ENCODE assay signal across 8 cellular contexts in the genomic region with DNA sequence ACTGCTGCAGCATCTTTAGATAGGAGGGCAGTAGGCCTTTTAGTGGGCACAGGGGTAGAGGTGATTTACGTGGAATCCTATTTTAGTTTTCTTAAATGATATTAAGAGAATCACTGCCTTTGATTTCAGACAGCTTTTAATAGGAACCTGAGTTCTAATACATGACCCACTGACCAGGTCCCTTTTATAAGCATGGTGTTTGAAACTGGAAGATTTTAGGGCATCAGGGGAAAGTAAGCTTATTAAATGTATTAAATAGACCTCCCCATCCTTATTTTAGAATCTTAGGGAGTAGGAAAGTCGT. TPM values are rescaled to one million over a fixed set of nuclear protein-coding genes. Genes with fewer than 3 reads are reported as not detected.
A peak's percentile ranks its signal among the peaks of the same experiment; 100 is the strongest.
DNase-seq lines count a peak whose midpoint lies in the region; ATAC-seq and TF ChIP-seq lines count a peak whose summit lies in the region.

No MANE protein-coding gene starts in this region.

- H3K27ac Mint-ChIP-seq in activated naive CD4-positive, alpha-beta T cell treated with anti-CD3 and anti-CD28 coated beads, Interleukin-2, amount 50 U/mL, for 24 hours, result peak overlapping the region; percentile 94

- H3K9me3 ChIP-seq in breast epithelium (no peaks in the 10 kb centered on the region), mesodermal cell (ENCODE audit: control insufficient read depth, low read length) (no peaks in the 10 kb centered on the region), upper lobe of right lung (no peaks in the 10 kb centered on the region)

- H3K36me3 Mint-ChIP-seq in activated naive CD4-positive, alpha-beta T cell treated with anti-CD3 and anti-CD28 coated beads, Interleukin-2, amount 50 U/mL, for 24 hours, result peaks cover 8% of the 10 kb centered on the region

- H3K4me3 Mint-ChIP-seq in activated naive CD4-positive, alpha-beta T cell treated with anti-CD3 and anti-CD28 coated beads, Interleukin-2, amount 50 U/mL, for 24 hours, result peak overlapping the region; percentile 98

- ATAC-seq in upper lobe of right lung (no peak), GM18867 (IDR thresholded peaks at IDR 0.05; ENCODE audit: unreplicated experiment) (no peak), GM18502 (IDR thresholded peaks at IDR 0.05; ENCODE audit: poor library complexity, unreplicated experiment) (no peak)

- intact Hi-C loops in breast epithelium (cut with DNase I; ENCODE audit: low total_unique reads), result no loop called here
- intact Hi-C loops in upper lobe of right lung (cut with DNase I), result no loop called here

- H3K9me3 Mint-ChIP-seq in activated naive CD4-positive, alpha-beta T cell treated with anti-CD3 and anti-CD28 coated beads, Interleukin-2, amount 50 U/mL, for 24 hours, result no peaks in the 10 kb centered on the region

- DNase-seq in activated naive CD4-positive, alpha-beta T cell (lab: John Stamatoyannopoulos, UW), result no peak
- DNase-seq in breast epithelium (ENCODE audit: low spot score in 2 of 2) (no peak), upper lobe of right lung (no peak), NCI-H446 (lab: John Stamatoyannopoulos, UW) (no peak)

- TF ChIP-seq CTCF in breast epithelium (IDR thresholded peaks at IDR 0.05) (no peak), upper lobe of right lung (IDR thresholded peaks at IDR 0.05) (no peak)

- H3K27me3 Mint-ChIP-seq in activated naive CD4-positive, alpha-beta T cell treated with anti-CD3 and anti-CD28 coated beads, Interleukin-2, amount 50 U/mL, for 24 hours, result no peaks in the 10 kb centered on the region

- no peak for TF ChIP-seq POLR2A in breast epithelium (IDR thresholded peaks at IDR 0.05)

- H3K4me1 Mint-ChIP-seq in activated naive CD4-positive, alpha-beta T cell treated with anti-CD3 and anti-CD28 coated beads, Interleukin-2, amount 50 U/mL, for 24 hours, result peaks cover 42% of the 10 kb centered on the region

- no peaks in the 10 kb centered on the region for H3K27me3 ChIP-seq in breast epithelium
- H3K27me3 ChIP-seq in upper lobe of right lung, result no peaks in the 10 kb centered on the region

- H3K36me3 ChIP-seq in breast epithelium, result no peaks in the 10 kb centered on the region
- peaks cover 36% of the 10 kb centered on the region for H3K36me3 ChIP-seq in mesodermal cell (ENCODE audit: control insufficient read depth, insufficient read depth, low read length)
- peaks cover 37% of the 10 kb centered on the region for H3K36me3 ChIP-seq in upper lobe of right lung

- peak overlapping the region; percentile 95 to 100 for H3K27ac ChIP-seq in breast epithelium
- H3K27ac ChIP-seq in mesodermal cell (ENCODE audit: low read depth, low read length, severe bottlenecking), result no peak overlapping the region
- peak overlapping the region; percentile 94 for H3K27ac ChIP-seq in upper lobe of right lung

- no CpG with 5 or more reads among the region's 2 CpGs for WGBS in mesodermal cell (ENCODE audit: insufficient coverage in 2 of 2), 2 experiments

- H3K4me1 ChIP-seq in breast epithelium (peaks cover 0 to 9% of the 10 kb centered on the region in 2 donors), mesodermal cell (ENCODE audit: control insufficient read depth, insufficient read depth, low read length, poor library complexity, severe bottlenecking) (peaks cover 7% of the 10 kb centered on the region), upper lobe of right lung (peaks cover 24% of the 10 kb centered on the region)

- H3K4me3 ChIP-seq in breast epithelium (peak overlapping the region; percentile 81 to 100 (median 85)), mesodermal cell (ENCODE audit: extremely low read depth, insufficient read depth, low read length, poor library complexity, severe bottlenecking) (peak overlapping the region; percentile 98), upper lobe of right lung (peak overlapping the region; percentile 100)

RNA-seq across cellular contexts. Expression of a gene that starts 2.0 kb away (rescaled TPM):
- total RNA-seq in breast epithelium (10 to 100 TPM; 49.3 to 79.3 (median 78.2) TPM), upper lobe of right lung (84.4 TPM)
- 81.0 TPM for polyA plus RNA-seq in mesodermal cell (2013, experiment 1 of 2)
- 79.8 TPM for polyA plus RNA-seq in mesodermal cell (2013, experiment 2 of 2)

RNA-seq across cellular contexts. Expression of a gene that starts 16.6 kb away (rescaled TPM):
- total RNA-seq in breast epithelium (10 to 100 TPM; 57.4 to 67.0 (median 65.1) TPM), upper lobe of right lung (106 TPM)
- 75.2 TPM for polyA plus RNA-seq in mesodermal cell (2013, experiment 1 of 2)
- 72.6 TPM for polyA plus RNA-seq in mesodermal cell (2013, experiment 2 of 2)

RNA-seq across cellular contexts. Expression of a gene that starts 23.4 kb away (rescaled TPM):
- 10 to 100 TPM in 1 of 3 donors, 1 to 10 TPM in 2; 8.8 to 10.5 (median 9.2) TPM for total RNA-seq in breast epithelium
- 8.1 TPM for polyA plus RNA-seq in mesodermal cell (2013, experiment 1 of 2)
- polyA plus RNA-seq in mesodermal cell (2013, experiment 2 of 2), result 6.0 TPM
- 24.9 TPM for total RNA-seq in upper lobe of right lung

RNA-seq across cellular contexts. Expression of a gene that starts 53.5 kb away (rescaled TPM):
- total RNA-seq in breast epithelium (10 to 100 TPM in 1 of 3 donors, 1 to 10 TPM in 2; 3.2 to 10.8 (median 5.0) TPM), upper lobe of right lung (10.2 TPM)
- 13.5 TPM for polyA plus RNA-seq in mesodermal cell (2013, experiment 1 of 2)
- 10.0 TPM for polyA plus RNA-seq in mesodermal cell (2013, experiment 2 of 2)
